Comparison of ENCODE assay signal across 24 cellular contexts in genomic region chr14:99952453-99952852, GRCh38.
"Had no signal": no experiment of that assay in that cellular context is flagged by ENCODE, and none has a peak within 500 bp of the region (broad histone marks: within the 10 kb centered on the region; RNA-seq: fewer than 3 reads in every experiment).

No MANE protein-coding gene starts in this region.

- H3K9me3 ChIP-seq: left ventricle myocardium inferior, lower lobe of right lung, psoas muscle, spleen, tibial nerve, upper lobe of right lung, vagina had no signal

- H3K4me1 Mint-ChIP-seq: memory B cell; mesothelial cell of epicardium; nephron; stimulated activated memory B cell treated with anti-CD40 and anti-IgM and Interleukin-4, amounts not matched to agents 10 μg/mL and 1 μg/mL and 100 μg/mL, for 72 hours had no signal

- H3K4me3 ChIP-seq: hepatocyte, left ventricle myocardium inferior, lower lobe of right lung, psoas muscle, spleen, tibial nerve, upper lobe of right lung, vagina had no signal

- H3K9ac ChIP-seq: parathyroid adenoma had no signal

- H3K36me3 Mint-ChIP-seq: memory B cell; mesothelial cell of epicardium; stimulated activated memory B cell treated with anti-CD40 and anti-IgM and Interleukin-4, amounts not matched to agents 10 μg/mL and 1 μg/mL and 100 μg/mL, for 72 hours had no signal

- DNase-seq: effector CD4-positive, alpha-beta T cell; endodermal cell; foreskin melanocyte; kidney; left cardiac atrium; left ventricle myocardium inferior; lower lobe of right lung; psoas muscle; retina; spleen; stimulated activated CD4-positive, alpha-beta T cell treated with anti-CD3 and anti-CD28 coated beads, Interleukin-15, amount 100 ng/mL, for 24 hours; stimulated activated CD4-positive, alpha-beta T cell treated with anti-CD3 and anti-CD28 coated beads, Interleukin-1b, Interleukin-23, amount 100 ng/mL, for 48 hours; stimulated activated CD4-positive, alpha-beta T cell treated with anti-CD3 and anti-CD28 coated beads, Interleukin-4, amount 100 ng/mL, for 24 hours; upper lobe of right lung had no signal

- H3K27ac Mint-ChIP-seq: endodermal cell; mesothelial cell of epicardium; nephron; stimulated activated memory B cell treated with anti-CD40 and anti-IgM and Interleukin-4, amounts not matched to agents 10 μg/mL and 1 μg/mL and 100 μg/mL, for 72 hours had no signal

- H3K36me3 ChIP-seq: left ventricle myocardium inferior, lower lobe of right lung, spleen, tibial nerve, upper lobe of right lung, vagina had no signal

- H3K9me3 Mint-ChIP-seq: mesothelial cell of epicardium; stimulated activated naive CD8-positive, alpha-beta T cell treated with anti-CD3 and anti-CD28 coated beads, Interleukin-15, Interleukin-2, amounts not matched to agents 100 ng/mL and 50 ng/mL, for 24 hours had no signal

- H3K27me3 ChIP-seq: hepatocyte, tibial nerve, upper lobe of right lung, vagina had no signal

- ATAC-seq: left cardiac atrium; lower lobe of right lung; psoas muscle; sciatic nerve; stimulated activated memory B cell treated with anti-CD40 and anti-IgM and Interleukin-4, amounts not matched to agents 10 μg/mL and 1 μg/mL and 100 μg/mL, for 72 hours; upper lobe of right lung had no signal

- H2AFZ ChIP-seq: hepatocyte, parathyroid adenoma had no signal

- H3K4me3 Mint-ChIP-seq: endodermal cell; memory B cell; mesothelial cell of epicardium; nephron; stimulated activated memory B cell treated with anti-CD40 and anti-IgM and Interleukin-4, amounts not matched to agents 10 μg/mL and 1 μg/mL and 100 μg/mL, for 72 hours; stimulated activated naive CD8-positive, alpha-beta T cell treated with anti-CD3 and anti-CD28 coated beads, Interleukin-15, Interleukin-2, amounts not matched to agents 100 ng/mL and 50 ng/mL, for 24 hours had no signal

- H3K27me3 Mint-ChIP-seq: memory B cell had no signal

- H3K27ac ChIP-seq: hepatocyte, left ventricle myocardium inferior, lower lobe of right lung, parathyroid adenoma, psoas muscle, spleen, tibial nerve, upper lobe of right lung, vagina had no signal

- H3K4me1 ChIP-seq: parathyroid adenoma had no signal

- H3K4me2 ChIP-seq: hepatocyte had no signal
